Comparison of ENCODE assay signal across 8 cellular contexts in genomic region chr2:37326285-37326684, GRCh38.
DNase-seq lines count a peak whose midpoint lies in the region; ATAC-seq and TF ChIP-seq lines count a peak whose summit lies in the region.

No MANE protein-coding gene starts in this region.

- ATAC-seq in HG03139 (IDR thresholded peaks at IDR 0.05; ENCODE audit: unreplicated experiment): no peak
- no peak for ATAC-seq in HG02973 (IDR thresholded peaks at IDR 0.05; ENCODE audit: unreplicated experiment)
- no peak for ATAC-seq in GM18867 (IDR thresholded peaks at IDR 0.05; ENCODE audit: unreplicated experiment)

- peak; percentile 53 for DNase-seq in HFF-Myc (ENCODE audit: extremely low read depth, low read depth)
- DNase-seq in adipocyte (ENCODE audit: low read depth): peak; percentile 94
- DNase-seq in hepatic stellate cell (ENCODE audit: low spot score): peak; percentile 88
- peak; percentile 63 for DNase-seq in smooth muscle cell of the brain vasculature (ENCODE audit: low read depth, low spot score)
- DNase-seq in NCI-H1930 (lab: John Stamatoyannopoulos, UW): no peak

- H3K4me3 ChIP-seq in HFF-Myc (replicated peaks; ENCODE audit: low read depth, low read length) (no peak overlapping the region), adipocyte (ENCODE audit: low read length) (peak overlapping the region; percentile 97)

- H3K9me3 ChIP-seq in adipocyte (ENCODE audit: control insufficient read depth, low read length): no peaks in the 10 kb centered on the region

- TF ChIP-seq CTCF in HFF-Myc (IDR thresholded peaks at IDR 0.05; ENCODE audit: low read depth, low read length, missing control alignments): no peak

- peaks cover 34% of the 10 kb centered on the region for H3K4me1 ChIP-seq in adipocyte (ENCODE audit: control insufficient read depth, insufficient read depth, low read length)

- peak overlapping the region; percentile 95 for H3K9ac ChIP-seq in adipocyte (ENCODE audit: low read length)

- no peaks in the 10 kb centered on the region for H3K27me3 ChIP-seq in adipocyte (replicated peaks; ENCODE audit: control insufficient read depth, insufficient read depth, low read length)

- no peaks in the 10 kb centered on the region for H3K36me3 ChIP-seq in adipocyte (ENCODE audit: control insufficient read depth, insufficient read depth, low read length, severe bottlenecking)

Comparison
In these comparisons a context has a peak if more than half of its experiments do, and no peak if none do; other contexts are left out.
1. DNase-seq: peak in HFF-Myc (single experiment), adipocyte (single experiment), hepatic stellate cell (single experiment) and smooth muscle cell of the brain vasculature (single experiment); none in NCI-H1930 (0 of 2).